In genomic region chr13:40653558-40654318, GRCh38 we compare ENCODE assay signal across 8 cellular contexts. TPM values are rescaled to one million over a fixed set of nuclear protein-coding genes. Genes with fewer than 3 reads are reported as not detected.
DNase-seq lines count a peak whose midpoint lies in the region; ATAC-seq, FAIRE-seq and TF ChIP-seq lines count a peak whose summit lies in the region.
"Had no signal": no experiment of that assay in that cellular context is flagged by ENCODE, and none has a peak within 500 bp of the region (broad histone marks: within the 10 kb centered on the region; RNA-seq: fewer than 3 reads in every experiment).

No MANE protein-coding gene starts in this region.

- TF ChIP-seq CTCF in adrenal gland (IDR thresholded peaks at IDR 0.05) (peak; percentile 8 to 26 (median 18)), osteoblast (IDR thresholded peaks at IDR 0.05; ENCODE audit: extremely low read depth, low read depth, low read length) (no peak)

- FAIRE-seq in GM12891 (lab: Jason Lieb, UNC), result no peak

- peaks cover 23 to 51% of the 10 kb centered on the region in 2 donors for H3K4me1 ChIP-seq in adrenal gland (replicated peaks in 1 of 2)
- H3K4me1 ChIP-seq in osteoblast (ENCODE audit: insufficient read depth, low read length), result peaks cover 20% of the 10 kb centered on the region

- ATAC-seq in HG03460 (IDR thresholded peaks at IDR 0.05; ENCODE audit: unreplicated experiment), result no peak

- intact Hi-C loops in adrenal gland (cut with DNase I), result no loop called here

- no peak overlapping the region for H3K4me2 ChIP-seq in osteoblast (ENCODE audit: insufficient read depth, low read length)

- peak overlapping the region; percentile 74 for H2AFZ ChIP-seq in osteoblast (ENCODE audit: low read length)

- H3K36me3 ChIP-seq in adrenal gland (replicated peaks in 1 of 2), result no peaks in the 10 kb centered on the region
- no peaks in the 10 kb centered on the region for H3K36me3 ChIP-seq in osteoblast (ENCODE audit: insufficient read depth, low read length)

- TF ChIP-seq POLR2A in GM12891 (IDR thresholded peaks at IDR 0.05; ENCODE audit: low read depth, low read length), result no peak
- no peak for TF ChIP-seq POLR2A in adrenal gland (IDR thresholded peaks at IDR 0.05)

- H4K20me1 ChIP-seq in osteoblast (ENCODE audit: insufficient read depth, low read length), result no peaks in the 10 kb centered on the region

- no peaks in the 10 kb centered on the region for H3K9me3 ChIP-seq in adrenal gland (replicated peaks in 1 of 3)
- no peaks in the 10 kb centered on the region for H3K9me3 ChIP-seq in osteoblast (ENCODE audit: low read depth, low read length)

- H3K4me3 ChIP-seq in adrenal gland (no peak overlapping the region), osteoblast (ENCODE audit: insufficient read depth, low read length) (no peak overlapping the region)

- WGBS in adrenal gland, 4 donors, result 29 to 43% (median 39%) methylated on average over 3 of the region's 3 CpGs

- no peaks in the 10 kb centered on the region for H3K27me3 ChIP-seq in adrenal gland
- H3K27me3 ChIP-seq in osteoblast (ENCODE audit: insufficient read depth, low read length), result no peaks in the 10 kb centered on the region

- peaks cover 63% of the 10 kb centered on the region for H3K79me2 ChIP-seq in osteoblast (ENCODE audit: insufficient read depth, low read length)

- H3K27ac ChIP-seq in adrenal gland (peak overlapping the region in 3 of 5 donors; percentile 26 to 70 (median 49)), osteoblast (ENCODE audit: low read depth, low read length) (peak overlapping the region; percentile 19)

- DNase-seq in GM12891 (ENCODE audit: insufficient read length, low spot score) (no peak), NAMALWA (ENCODE audit: low spot score) (peak; percentile 75), adrenal gland (no peak), osteoblast (ENCODE audit: insufficient read length, low spot score, missing footprints) (no peak), globus pallidus (ENCODE audit: low spot score) (no peak), kidney glomerular epithelial cell (lab: John Stamatoyannopoulos, UW) (no peak)
- DNase-seq: stimulated activated CD4-positive, alpha-beta T cell treated with anti-CD3 and anti-CD28 coated beads, Interleukin-2, amount 100 ng/mL, for 24 hours had no signal

TF ChIP-seq in GM12891, 5 proteins besides CTCF, POLR2A, EP300 and RAD21:
- TF ChIP-seq PAX5 (IDR thresholded peaks at IDR 0.05; ENCODE audit: insufficient read depth, low read length, severe bottlenecking), result no peak
- TF ChIP-seq SPI1 (IDR thresholded peaks at IDR 0.05; ENCODE audit: low read depth, low read length), result 0 out of 2 replicates have a peak, but pooled peaks have one; percentile 9

RNA-seq across cellular contexts. Expression of gene FOXO1, which starts 12.7 kb away (rescaled TPM):
- polyA plus RNA-seq in GM12891 (2012; ENCODE audit: low read depth, missing spikeins), result 3.0 TPM
- total RNA-seq in adrenal gland, result 10 to 100 TPM; 17.2 to 35.4 (median 24.4) TPM
- polyA plus RNA-seq in adrenal gland, result 10 to 100 TPM in 1 of 3 donors, 1 to 10 TPM in 2; 4.3 to 15.2 (median 4.4) TPM
- total RNA-seq in osteoblast, result 7.4 and 7.6 TPM in 2 replicates
